ENCODE assay signal across 8 cellular contexts in the genomic region with DNA sequence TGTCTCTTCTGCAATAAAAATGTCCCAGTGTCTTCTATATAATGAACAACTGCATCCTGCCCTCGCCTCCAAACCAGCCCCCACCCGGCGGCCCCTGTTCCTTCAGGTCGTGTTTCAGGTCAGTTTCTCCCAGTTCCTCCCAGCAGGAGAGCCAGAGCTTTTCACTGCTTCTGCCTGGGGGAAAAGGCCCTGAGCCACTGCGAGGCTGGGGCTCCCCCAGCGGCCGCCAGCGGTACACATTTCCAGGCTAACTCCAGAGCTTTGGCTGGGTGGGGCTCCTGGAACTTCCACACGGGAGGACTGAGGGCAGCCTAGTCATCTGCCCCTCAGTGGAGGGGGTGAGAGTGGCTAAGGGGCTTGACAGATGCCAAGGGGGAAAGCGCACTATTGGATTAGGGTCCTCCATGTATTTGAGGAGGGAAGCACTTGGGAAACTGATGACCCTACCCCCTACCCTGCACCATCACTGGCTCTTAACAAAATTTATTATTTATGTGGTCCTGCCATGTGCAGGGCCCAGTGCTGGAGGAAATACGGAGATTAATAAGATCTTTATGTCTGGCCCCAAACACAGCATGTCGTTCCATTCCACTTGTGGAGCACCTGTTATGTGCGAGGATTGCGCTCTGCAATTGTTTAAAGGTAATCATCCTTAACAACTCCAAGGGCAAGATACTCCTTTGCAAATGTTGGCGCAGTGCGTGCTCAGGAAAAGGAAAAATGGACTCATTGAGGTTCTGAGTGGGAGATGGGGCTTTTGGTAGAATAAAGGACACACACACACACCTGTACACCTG. TPM values are rescaled to one million over a fixed set of nuclear protein-coding genes. Genes with fewer than 3 reads are reported as not detected.
DNase-seq lines count a peak whose midpoint lies in the region; ATAC-seq and TF ChIP-seq lines count a peak whose summit lies in the region.

No MANE protein-coding gene starts in this region.

- no peaks in the 10 kb centered on the region for H3K36me3 ChIP-seq in WERI-Rb-1
- H3K36me3 ChIP-seq in mucosa of descending colon (ENCODE audit: low read depth), result no peaks in the 10 kb centered on the region

- no peaks in the 10 kb centered on the region for H3K27me3 ChIP-seq in WERI-Rb-1 (ENCODE audit: insufficient read depth, low read depth, severe bottlenecking)

- no peak overlapping the region for H3K4me3 ChIP-seq in WERI-Rb-1 (ENCODE audit: low read depth, low read length)
- no peak overlapping the region for H3K4me3 ChIP-seq in epithelial cell of esophagus (ENCODE audit: low read length)
- H3K4me3 ChIP-seq in mucosa of descending colon, result no peak overlapping the region

- DNase-seq in activated naive CD4-positive, alpha-beta T cell treated with Interleukin-2 at 50 U/mL for 16 hours, result peak; percentile 44
- no peak for DNase-seq in activated naive CD4-positive, alpha-beta T cell (lab: John Stamatoyannopoulos, UW)
- DNase-seq in NCI-H2107 treated with DMSO at 0.1 percent for 48 hours (lab: John Stamatoyannopoulos, UW; ENCODE audit: unreplicated experiment) (peak; percentile 59), WERI-Rb-1 (peak; percentile 86), epithelial cell of esophagus (ENCODE audit: low read depth) (peak; percentile 67), mucosa of descending colon (peak; percentile 67 to 80 (median 74)), middle frontal gyrus (ENCODE audit: extremely low spot score, low spot score) (no peak)

- intact Hi-C loops in mucosa of descending colon (cut with DNase I, micrococcal nuclease), result no loop called here

- H3K9me3 ChIP-seq in WERI-Rb-1 (ENCODE audit: severe bottlenecking) (no peaks in the 10 kb centered on the region), mucosa of descending colon (no peaks in the 10 kb centered on the region)

- ATAC-seq in HG02840 (IDR thresholded peaks at IDR 0.05; ENCODE audit: low FRiP score, unreplicated experiment) (peak; percentile 62), mucosa of descending colon (peak; percentile 98)

- peak; percentile 97 for TF ChIP-seq CTCF in WERI-Rb-1 (IDR thresholded peaks at IDR 0.05; ENCODE audit: low read depth, low read length)
- TF ChIP-seq CTCF in epithelial cell of esophagus (IDR thresholded peaks at IDR 0.05; ENCODE audit: insufficient read depth, low read depth, low read length, missing control alignments), result peak; percentile 88
- peak; percentile 95 for TF ChIP-seq CTCF in mucosa of descending colon (IDR thresholded peaks at IDR 0.05)

- H3K27ac ChIP-seq in WERI-Rb-1, result no peak overlapping the region

- H3K4me1 ChIP-seq in mucosa of descending colon (ENCODE audit: low read depth), result no peaks in the 10 kb centered on the region

RNA-seq across cellular contexts. Expression of gene CYS1, which starts 17.3 kb away (rescaled TPM):
- 1 to 10 TPM in 1 of 3 donors, under 1 TPM in 2; 0.58 to 5.1 (median 0.98) TPM for total RNA-seq in mucosa of descending colon

RNA-seq across cellular contexts. Expression of gene RRM2, which starts 25.0 kb away (rescaled TPM):
- 10 to 100 TPM in 2 of 3 donors, 1 to 10 TPM in 1; 8.5 to 65.3 (median 12.5) TPM for total RNA-seq in mucosa of descending colon

RNA-seq across cellular contexts. Expression of gene KLF11, which starts 54.2 kb away (rescaled TPM):
- total RNA-seq in mucosa of descending colon, result 10 to 100 TPM in 2 of 3 donors, 1 to 10 TPM in 1; 5.9 to 34.7 (median 11.9) TPM

Comparison
In these comparisons a context has a peak if more than half of its experiments do, and no peak if none do; other contexts are left out.
1. DNase-seq: peak in activated naive CD4-positive, alpha-beta T cell treated with Interleukin-2 at 50 U/mL for 16 hours (single experiment), NCI-H2107 treated with DMSO at 0.1 percent for 48 hours (single experiment), WERI-Rb-1 (single experiment), epithelial cell of esophagus (single experiment) and mucosa of descending colon (3 of 3); none in activated naive CD4-positive, alpha-beta T cell (0 of 4) and middle frontal gyrus (single experiment).
2. Peak in every context shown above with its lines, with median percentiles within 50 percentile points of each other: CTCF ChIP-seq.